In genomic region chr1:25971882-25972180, GRCh38 we compare ENCODE assay signal across 1 cellular context.
TF ChIP-seq lines count a peak whose summit lies in the region.

No MANE protein-coding gene starts in this region.

TF ChIP-seq in HEK293T, 16 proteins besides CTCF, POLR2A, EP300 and RAD21 (continued from another document):
- TF ChIP-seq, protein P1, sequence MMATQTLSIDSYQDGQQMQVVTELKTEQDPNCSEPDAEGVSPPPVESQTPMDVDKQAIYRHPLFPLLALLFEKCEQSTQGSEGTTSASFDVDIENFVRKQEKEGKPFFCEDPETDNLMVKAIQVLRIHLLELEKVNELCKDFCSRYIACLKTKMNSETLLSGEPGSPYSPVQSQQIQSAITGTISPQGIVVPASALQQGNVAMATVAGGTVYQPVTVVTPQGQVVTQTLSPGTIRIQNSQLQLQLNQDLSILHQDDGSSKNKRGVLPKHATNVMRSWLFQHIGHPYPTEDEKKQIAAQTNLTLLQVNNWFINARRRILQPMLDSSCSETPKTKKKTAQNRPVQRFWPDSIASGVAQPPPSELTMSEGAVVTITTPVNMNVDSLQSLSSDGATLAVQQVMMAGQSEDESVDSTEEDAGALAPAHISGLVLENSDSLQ (IDR thresholded peaks at IDR 0.05): no peak
- no peak for TF ChIP-seq NFRKB (IDR thresholded peaks at IDR 0.05)
- no peak for TF ChIP-seq LEF1 (IDR thresholded peaks at IDR 0.05; ENCODE audit: borderline replicate concordance)
- TF ChIP-seq SP1 (IDR thresholded peaks at IDR 0.05): no peak
- no peak for TF ChIP-seq CTBP1 (IDR thresholded peaks at IDR 0.05; ENCODE audit: borderline replicate concordance)
